ENCODE assay signal across 20 cellular contexts in genomic region chr15:36996121-36996520, GRCh38.
"Had no signal": no experiment of that assay in that cellular context is flagged by ENCODE, and none has a peak within 500 bp of the region (broad histone marks: within the 10 kb centered on the region; RNA-seq: fewer than 3 reads in every experiment).

No MANE protein-coding gene starts in this region.

- H3K4me3 Mint-ChIP-seq: memory B cell, naive B cell, nephron had no signal

- H3K27ac ChIP-seq: lower lobe of right lung, suprapubic skin, thyroid gland, upper lobe of right lung, vagina had no signal

- H3K4me1 ChIP-seq: esophagus squamous epithelium, lower lobe of right lung, suprapubic skin, thyroid gland, upper lobe of right lung, vagina had no signal

- H3K4me1 Mint-ChIP-seq: memory B cell, naive B cell had no signal

- H3K27me3 Mint-ChIP-seq: memory B cell, naive B cell had no signal

- H3K9me3 ChIP-seq: esophagus squamous epithelium, lower lobe of right lung, suprapubic skin, thyroid gland, upper lobe of right lung, vagina had no signal

- H3K27ac Mint-ChIP-seq: memory B cell, naive B cell had no signal

- ATAC-seq: left lobe of liver, lower lobe of right lung, upper lobe of right lung had no signal

- H3K36me3 ChIP-seq: esophagus squamous epithelium, lower lobe of right lung, suprapubic skin, thyroid gland, upper lobe of right lung, vagina had no signal

- DNase-seq: cerebellar nuclear complex; dermis blood vessel endothelial cell; esophagus squamous epithelium; foreskin fibroblast; hippocampal formation; kidney glomerular epithelial cell; lower lobe of right lung; midbrain; naive B cell; posterior cingulate gyrus; small intestine; stimulated activated CD4-positive, alpha-beta T cell treated with anti-CD3 and anti-CD28 coated beads, Interleukin-12 subunit alpha, Interleukin-12 subunit beta, amount 100 ng/mL, for 4 hours; stimulated activated naive CD4-positive, alpha-beta T cell treated with Interleukin-2 at 50 U/mL for 16 hours; thyroid gland; upper lobe of right lung had no signal

- H3K4me3 ChIP-seq: esophagus squamous epithelium, lower lobe of right lung, suprapubic skin, thyroid gland, upper lobe of right lung, vagina had no signal

- H3K27me3 ChIP-seq: esophagus squamous epithelium, suprapubic skin, thyroid gland, upper lobe of right lung, vagina had no signal

- H3K9me3 Mint-ChIP-seq: memory B cell, nephron had no signal

- H3K36me3 Mint-ChIP-seq: memory B cell, naive B cell had no signal
